ENCODE assay signal across 22 cellular contexts in the genomic region with DNA sequence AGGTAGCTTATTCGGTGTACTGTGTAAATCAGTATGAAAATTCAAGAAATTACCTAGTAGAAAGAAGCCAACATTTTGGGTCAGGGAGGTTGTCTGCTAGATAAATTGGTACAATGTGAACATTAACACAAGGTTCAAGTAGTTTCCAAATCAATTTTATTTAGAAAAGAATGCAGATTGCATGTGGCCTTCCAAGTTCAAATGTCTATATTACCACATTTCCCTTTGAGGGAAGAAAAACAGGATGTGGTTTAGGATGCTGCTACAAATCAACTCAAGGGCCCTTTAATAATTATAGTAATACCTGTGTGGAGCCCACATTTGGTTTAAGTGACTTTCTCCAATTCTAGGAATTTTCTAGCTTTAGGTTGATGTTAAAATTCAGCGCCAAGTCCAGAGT. TPM values are rescaled to one million over a fixed set of nuclear protein-coding genes. Genes with fewer than 3 reads are reported as not detected.
"Had no signal": no experiment of that assay in that cellular context is flagged by ENCODE, and none has a peak within 500 bp of the region (broad histone marks: within the 10 kb centered on the region; RNA-seq: fewer than 3 reads in every experiment).

No MANE protein-coding gene starts in this region.

- H3K4me1 ChIP-seq: ascending aorta, parathyroid adenoma had no signal

- H3K27ac ChIP-seq: ascending aorta, dorsolateral prefrontal cortex, neutrophil, parathyroid adenoma, sigmoid colon had no signal

- DNase-seq: activated CD4-positive, alpha-beta T cell treated with anti-CD3 and anti-CD28 coated beads, Interleukin-2, amount 10 ng/mL, durations not matched to agents 7 days and 5 days; activated CD4-positive, CD25-positive, alpha-beta regulatory T cell; activated CD8-positive, alpha-beta memory T cell treated with anti-CD3 and anti-CD28 coated beads for 24 hours; activated naive CD4-positive, alpha-beta T cell treated with Interleukin-2 at 50 U/mL for 16 hours; activated naive CD8-positive, alpha-beta T cell treated with anti-CD3 and anti-CD28 coated beads, Interleukin-2, amount 50 U/mL, for 24 hours; dorsolateral prefrontal cortex; erythroblast; hippocampal formation; kidney glomerular epithelial cell; left ventricle myocardium superior; natural killer cell; sigmoid colon; stimulated activated CD4-positive, alpha-beta T cell treated with anti-CD3 and anti-CD28 coated beads, Interleukin-1b, Interleukin-23, amount 100 ng/mL, for 48 hours; stimulated activated naive CD8-positive, alpha-beta T cell treated with anti-CD3 and anti-CD28 coated beads, Interleukin-15, amount 100 ng/mL, for 72 hours had no signal

- FAIRE-seq: bronchial epithelial cell, TTC549 had no signal

- H3K36me3 ChIP-seq: ascending aorta, neutrophil, sigmoid colon had no signal

- H3K9me3 ChIP-seq: ascending aorta, neutrophil, sigmoid colon had no signal

- H3K9me3 Mint-ChIP-seq: activated CD4-positive, alpha-beta T cell treated with anti-CD3 and anti-CD28 coated beads, Interleukin-2, amount 10 ng/mL, durations not matched to agents 7 days and 5 days; memory B cell; stimulated activated naive CD8-positive, alpha-beta T cell treated with anti-CD3 and anti-CD28 coated beads, Interleukin-15, amount 100 ng/mL, for 72 hours; type B pancreatic cell had no signal

- H3K4me3 ChIP-seq: ascending aorta, dorsolateral prefrontal cortex, sigmoid colon had no signal

- H3K27me3 ChIP-seq: ascending aorta, dorsolateral prefrontal cortex, neutrophil, sigmoid colon had no signal

- H3K4me3 Mint-ChIP-seq: activated CD4-positive, alpha-beta T cell treated with anti-CD3 and anti-CD28 coated beads, Interleukin-2, amount 10 ng/mL, durations not matched to agents 7 days and 5 days; activated naive CD8-positive, alpha-beta T cell treated with anti-CD3 and anti-CD28 coated beads, Interleukin-2, amount 50 U/mL, for 24 hours; memory B cell; natural killer cell; stimulated activated naive CD8-positive, alpha-beta T cell treated with anti-CD3 and anti-CD28 coated beads, Interleukin-15, amount 100 ng/mL, for 72 hours; type B pancreatic cell had no signal

- H3K27me3 Mint-ChIP-seq: activated CD4-positive, alpha-beta T cell treated with anti-CD3 and anti-CD28 coated beads, Interleukin-2, amount 10 ng/mL, durations not matched to agents 7 days and 5 days; activated naive CD8-positive, alpha-beta T cell treated with anti-CD3 and anti-CD28 coated beads, Interleukin-2, amount 50 U/mL, for 24 hours; memory B cell; stimulated activated naive CD8-positive, alpha-beta T cell treated with anti-CD3 and anti-CD28 coated beads, Interleukin-15, amount 100 ng/mL, for 72 hours had no signal

- H2AFZ ChIP-seq: parathyroid adenoma had no signal

- H3K27ac Mint-ChIP-seq: activated CD4-positive, alpha-beta T cell treated with anti-CD3 and anti-CD28 coated beads, Interleukin-2, amount 10 ng/mL, durations not matched to agents 7 days and 5 days; activated naive CD8-positive, alpha-beta T cell treated with anti-CD3 and anti-CD28 coated beads, Interleukin-2, amount 50 U/mL, for 24 hours; memory B cell; natural killer cell; stimulated activated naive CD8-positive, alpha-beta T cell treated with anti-CD3 and anti-CD28 coated beads, Interleukin-15, amount 100 ng/mL, for 72 hours; type B pancreatic cell had no signal

- H3K9ac ChIP-seq: parathyroid adenoma had no signal

- H3K36me3 Mint-ChIP-seq: memory B cell, natural killer cell, type B pancreatic cell had no signal

- H3K4me1 Mint-ChIP-seq: memory B cell; natural killer cell; stimulated activated naive CD8-positive, alpha-beta T cell treated with anti-CD3 and anti-CD28 coated beads, Interleukin-15, amount 100 ng/mL, for 72 hours had no signal

RNA-seq across cellular contexts. Expression of gene CADPS, which starts 57.5 kb away (rescaled TPM):
- total RNA-seq: activated CD4-positive, alpha-beta T cell treated with anti-CD3 and anti-CD28 coated beads, Interleukin-2, amount 10 ng/mL, durations not matched to agents 7 days and 5 days; ascending aorta; chondrocyte; natural killer cell had no signal
